1 cellular context compared by ENCODE assay signal in genomic region chr6:79544939-79545450, GRCh38.
TF ChIP-seq lines count a peak whose summit lies in the region.

No MANE protein-coding gene starts in this region.

TF ChIP-seq in IMR-90, 13 proteins besides CTCF, POLR2A, EP300 and RAD21 (continued from another document):
- TF ChIP-seq MAZ (IDR thresholded peaks at IDR 0.05; ENCODE audit: borderline replicate concordance, low read depth, low read length) (no peak), RFX5 (IDR thresholded peaks at IDR 0.05; ENCODE audit: low read depth, low read length) (no peak), CEBPB (IDR thresholded peaks at IDR 0.05; ENCODE audit: low read depth, low read length) (no peak)
